ENCODE assay signal across 16 cellular contexts in genomic region chr2:134581877-134582546, GRCh38.
A peak's percentile ranks its signal among the peaks of the same experiment; 100 is the strongest.
DNase-seq lines count a peak whose midpoint lies in the region; ATAC-seq and TF ChIP-seq lines count a peak whose summit lies in the region.
"Had no signal": no experiment of that assay in that cellular context is flagged by ENCODE, and none has a peak within 500 bp of the region (broad histone marks: within the 10 kb centered on the region; RNA-seq: fewer than 3 reads in every experiment).

No MANE protein-coding gene starts in this region.

- no peak for TF ChIP-seq POLR2A in testis (IDR thresholded peaks at IDR 0.05)

- ATAC-seq in GM21619 (IDR thresholded peaks at IDR 0.05; ENCODE audit: unreplicated experiment) (peak; percentile 72), HG03469 (IDR thresholded peaks at IDR 0.05; ENCODE audit: unreplicated experiment) (peak; percentile 49), naive B cell (ENCODE audit: low read depth in 2 of 2) (peak; percentile 41), left colon (no peak)
- ATAC-seq: A549 had no signal

- H3K27ac Mint-ChIP-seq in activated CD4-positive, alpha-beta T cell treated with anti-CD3 and anti-CD28 coated beads, Interleukin-2, amount 10 ng/mL, durations not matched to agents 7 days and 5 days = peak overlapping the region; percentile 13
- H3K27ac Mint-ChIP-seq in naive B cell = peak overlapping the region in 1 of 6 donors; percentile 3
- H3K27ac Mint-ChIP-seq: activated T-helper 2 cell treated with anti-CD3 and anti-CD28 coated beads, Interferon-gamma antibody, Interleukin-2, Interleukin-4, amounts not matched to agents 10 μg/mL and 5 μg/mL and 100 μg/mL, durations not matched to agents 14 hours and 24 hours and 36 hours had no signal

- no peak overlapping the region for H3K4me3 ChIP-seq in testis
- H3K4me3 ChIP-seq: A549, cardiac muscle cell had no signal

- no peaks in the 10 kb centered on the region for H3K27me3 ChIP-seq in testis
- H3K27me3 ChIP-seq: cardiac muscle cell had no signal

- peaks cover 9% of the 10 kb centered on the region for H3K4me1 ChIP-seq in testis
- H3K4me1 ChIP-seq: A549 had no signal

- POLR2A ChIA-PET in activated CD4-positive, alpha-beta T cell treated with anti-CD3 and anti-CD28 coated beads, Interleukin-2, amount 10 ng/mL, durations not matched to agents 7 days and 5 days (lab: Charles Lee) = no interaction called here

- H3K9me3 ChIP-seq in testis = no peaks in the 10 kb centered on the region
- H3K9me3 ChIP-seq: A549 had no signal

- no peak overlapping the region for H3K4me3 Mint-ChIP-seq in activated CD4-positive, alpha-beta T cell treated with anti-CD3 and anti-CD28 coated beads, Interleukin-2, amount 10 ng/mL, durations not matched to agents 7 days and 5 days
- H3K4me3 Mint-ChIP-seq in naive B cell = no peak overlapping the region

- H3K27me3 Mint-ChIP-seq in activated CD4-positive, alpha-beta T cell treated with anti-CD3 and anti-CD28 coated beads, Interleukin-2, amount 10 ng/mL, durations not matched to agents 7 days and 5 days = no peaks in the 10 kb centered on the region
- peaks cover 0 to 2% (median 0%) of the 10 kb centered on the region in 3 donors for H3K27me3 Mint-ChIP-seq in naive B cell

- intact Hi-C loops in left colon (cut with DNase I, micrococcal nuclease) = no loop called here
- intact Hi-C loops in testis (cut with DNase I; ENCODE audit: low total_unique reads) = no loop called here

- H3K27ac ChIP-seq in testis = no peak overlapping the region
- H3K27ac ChIP-seq: A549, cardiac muscle cell had no signal

- no peak for TF ChIP-seq CTCF in testis (IDR thresholded peaks at IDR 0.05)

- DNase-seq in activated CD4-positive, alpha-beta T cell treated with anti-CD3 and anti-CD28 coated beads, Interleukin-2, amount 10 ng/mL, durations not matched to agents 7 days and 5 days = no peak
- DNase-seq in activated CD4-positive, alpha-beta T cell treated with anti-CD3 and anti-CD28 coated beads, Interleukin-2, amount 50 U/mL, for 48 hours = no peak
- no peak for DNase-seq in naive B cell
- DNase-seq in left colon = no peak
- no peak for DNase-seq in testis
- DNase-seq in kidney glomerular epithelial cell (lab: John Stamatoyannopoulos, UW) = no peak
- DNase-seq: DMS79, midbrain, NCI-H345, retina, Right ventricle myocardium superior had no signal

- CTCF ChIA-PET in activated CD4-positive, alpha-beta T cell treated with anti-CD3 and anti-CD28 coated beads, Interleukin-2, amount 10 ng/mL, durations not matched to agents 7 days and 5 days (lab: Charles Lee) = interaction anchor here (0.6 kb wide), 1 partner anchor 280 kb away, joined by 3 read pairs; no protein-coding TSS in a partner anchor

- peaks cover 4% of the 10 kb centered on the region for H3K9me3 Mint-ChIP-seq in activated CD4-positive, alpha-beta T cell treated with anti-CD3 and anti-CD28 coated beads, Interleukin-2, amount 10 ng/mL, durations not matched to agents 7 days and 5 days
- peaks cover 0 to 2% (median 0%) of the 10 kb centered on the region in 7 donors for H3K9me3 Mint-ChIP-seq in naive B cell
- H3K9me3 Mint-ChIP-seq: activated T-helper 2 cell treated with anti-CD3 and anti-CD28 coated beads, Interferon-gamma antibody, Interleukin-2, Interleukin-4, amounts not matched to agents 10 μg/mL and 5 μg/mL and 100 μg/mL, durations not matched to agents 14 hours and 24 hours and 36 hours had no signal

- 92 to 95% methylated on average over 10 of the region's 10 CpGs for WGBS in testis, 2 donors

- no peaks in the 10 kb centered on the region for H3K36me3 ChIP-seq in testis (ENCODE audit: low read depth, missing control alignments)
- H3K36me3 ChIP-seq: cardiac muscle cell had no signal

- H3K4me1 Mint-ChIP-seq in activated CD4-positive, alpha-beta T cell treated with anti-CD3 and anti-CD28 coated beads, Interleukin-2, amount 10 ng/mL, durations not matched to agents 7 days and 5 days = peaks cover 9% of the 10 kb centered on the region
- H3K4me1 Mint-ChIP-seq in naive B cell = peaks cover 6 to 23% (median 17%) of the 10 kb centered on the region in 3 donors

- no peaks in the 10 kb centered on the region for H3K36me3 Mint-ChIP-seq in activated CD4-positive, alpha-beta T cell treated with anti-CD3 and anti-CD28 coated beads, Interleukin-2, amount 10 ng/mL, durations not matched to agents 7 days and 5 days (ENCODE audit: low read depth)
- H3K36me3 Mint-ChIP-seq in naive B cell = no peaks in the 10 kb centered on the region
